Comparison of ENCODE assay signal across 2 cellular contexts in the genomic region with DNA sequence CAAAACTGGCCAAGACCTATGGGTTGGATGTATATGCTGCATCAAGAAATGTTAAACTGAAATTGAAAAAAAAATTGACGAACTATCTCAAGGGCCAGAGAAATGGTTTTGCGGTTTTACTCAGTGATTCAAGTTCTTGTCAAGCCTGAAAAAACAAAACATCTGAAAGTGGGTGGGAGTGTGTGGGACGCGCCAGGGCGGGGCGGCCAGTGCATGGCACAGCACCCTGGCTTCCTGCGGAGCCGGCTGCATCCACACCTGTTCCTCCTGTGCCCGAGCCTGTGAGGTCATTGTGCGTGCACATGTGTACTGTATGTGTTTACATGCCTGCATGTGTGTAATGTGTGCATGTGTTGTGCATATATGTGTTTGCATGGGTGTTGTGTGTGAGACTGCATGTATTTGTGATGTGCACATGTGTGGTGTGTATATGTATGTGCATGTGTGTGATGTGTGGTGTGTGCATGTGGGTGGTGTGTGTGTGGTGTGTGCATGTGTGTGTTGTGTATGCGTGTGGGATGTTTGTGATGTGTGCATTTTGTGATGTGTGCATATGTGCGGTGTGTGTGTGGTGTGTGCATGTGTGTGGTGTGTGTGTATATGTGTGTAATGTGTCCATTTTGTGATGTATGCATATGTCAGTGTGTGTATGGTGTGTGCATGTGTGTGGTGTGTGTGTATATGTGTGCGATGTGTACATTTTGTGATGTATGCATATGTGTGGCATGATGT.
A peak's percentile ranks its signal among the peaks of the same experiment; 100 is the strongest.
TF ChIP-seq lines count a peak whose summit lies in the region.

No MANE protein-coding gene starts in this region.

TF ChIP-seq in GM12878, 131 proteins besides CTCF, POLR2A, EP300 and RAD21:
- TF ChIP-seq, protein P1, sequence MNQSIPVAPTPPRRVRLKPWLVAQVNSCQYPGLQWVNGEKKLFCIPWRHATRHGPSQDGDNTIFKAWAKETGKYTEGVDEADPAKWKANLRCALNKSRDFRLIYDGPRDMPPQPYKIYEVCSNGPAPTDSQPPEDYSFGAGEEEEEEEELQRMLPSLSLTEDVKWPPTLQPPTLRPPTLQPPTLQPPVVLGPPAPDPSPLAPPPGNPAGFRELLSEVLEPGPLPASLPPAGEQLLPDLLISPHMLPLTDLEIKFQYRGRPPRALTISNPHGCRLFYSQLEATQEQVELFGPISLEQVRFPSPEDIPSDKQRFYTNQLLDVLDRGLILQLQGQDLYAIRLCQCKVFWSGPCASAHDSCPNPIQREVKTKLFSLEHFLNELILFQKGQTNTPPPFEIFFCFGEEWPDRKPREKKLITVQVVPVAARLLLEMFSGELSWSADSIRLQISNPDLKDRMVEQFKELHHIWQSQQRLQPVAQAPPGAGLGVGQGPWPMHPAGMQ (IDR thresholded peaks at IDR 0.05; ENCODE audit: borderline replicate concordance), result 0 out of 2 replicates have a peak, but pooled peaks have one; percentile 13
- TF ChIP-seq, protein P2, sequence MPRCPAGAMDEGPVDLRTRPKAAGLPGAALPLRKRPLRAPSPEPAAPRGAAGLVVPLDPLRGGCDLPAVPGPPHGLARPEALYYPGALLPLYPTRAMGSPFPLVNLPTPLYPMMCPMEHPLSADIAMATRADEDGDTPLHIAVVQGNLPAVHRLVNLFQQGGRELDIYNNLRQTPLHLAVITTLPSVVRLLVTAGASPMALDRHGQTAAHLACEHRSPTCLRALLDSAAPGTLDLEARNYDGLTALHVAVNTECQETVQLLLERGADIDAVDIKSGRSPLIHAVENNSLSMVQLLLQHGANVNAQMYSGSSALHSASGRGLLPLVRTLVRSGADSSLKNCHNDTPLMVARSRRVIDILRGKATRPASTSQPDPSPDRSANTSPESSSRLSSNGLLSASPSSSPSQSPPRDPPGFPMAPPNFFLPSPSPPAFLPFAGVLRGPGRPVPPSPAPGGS (IDR thresholded peaks at IDR 0.05; ENCODE audit: borderline replicate concordance, insufficient read depth, low read depth, low read length, poor library complexity, severe bottlenecking), result peak; percentile 61
- TF ChIP-seq NFIC (IDR thresholded peaks at IDR 0.05; ENCODE audit: low read depth, low read length) (no peak), ESRRA (IDR thresholded peaks at IDR 0.05; ENCODE audit: low read length) (no peak)
- TF ChIP-seq, protein P3, sequence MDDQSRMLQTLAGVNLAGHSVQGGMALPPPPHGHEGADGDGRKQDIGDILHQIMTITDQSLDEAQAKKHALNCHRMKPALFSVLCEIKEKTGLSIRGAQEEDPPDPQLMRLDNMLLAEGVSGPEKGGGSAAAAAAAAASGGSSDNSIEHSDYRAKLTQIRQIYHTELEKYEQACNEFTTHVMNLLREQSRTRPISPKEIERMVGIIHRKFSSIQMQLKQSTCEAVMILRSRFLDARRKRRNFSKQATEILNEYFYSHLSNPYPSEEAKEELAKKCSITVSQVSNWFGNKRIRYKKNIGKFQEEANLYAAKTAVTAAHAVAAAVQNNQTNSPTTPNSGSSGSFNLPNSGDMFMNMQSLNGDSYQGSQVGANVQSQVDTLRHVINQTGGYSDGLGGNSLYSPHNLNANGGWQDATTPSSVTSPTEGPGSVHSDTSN (IDR thresholded peaks at IDR 0.05; ENCODE audit: insufficient replicate concordance, low read depth, low read length), result peak; percentile 5

TF ChIP-seq in SK-N-SH, 30 proteins besides CTCF, POLR2A, EP300 and RAD21:
- no peak for TF ChIP-seq RCOR1 (IDR thresholded peaks at IDR 0.05; ENCODE audit: low read length)
